7 cellular contexts compared by ENCODE assay signal in genomic region chr3:184540777-184541681, GRCh38.
DNase-seq lines count a peak whose midpoint lies in the region; ATAC-seq and TF ChIP-seq lines count a peak whose summit lies in the region.

No MANE protein-coding gene starts in this region.

- DNase-seq in GM13977 (ENCODE audit: low spot score) (peak; percentile 63), NCI-H2107 treated with DMSO at 0.1 percent for 48 hours (lab: John Stamatoyannopoulos, UW; ENCODE audit: unreplicated experiment) (peak; percentile 87), cerebellar cortex (ENCODE audit: low spot score) (peak; percentile 83), memory B cell (ENCODE audit: low spot score in 2 of 2) (peak; percentile 66 to 74)
- peak; percentile 73 for DNase-seq in activated CD4-positive, CD25-positive, alpha-beta regulatory T cell treated with anti-CD3 and anti-CD28 coated beads, Interleukin-2, amount 50 U/mL, for 72 hours
- peak; percentile 37 to 66 for DNase-seq in stimulated activated CD8-positive, alpha-beta memory T cell treated with anti-CD3 and anti-CD28 coated beads, Interleukin-7, amount 100 ng/mL, for 1 hour (ENCODE audit: low read depth in 2 of 2)

- H3K27ac Mint-ChIP-seq in memory B cell: no peak overlapping the region

- no peaks in the 10 kb centered on the region for H3K36me3 Mint-ChIP-seq in memory B cell

- ATAC-seq in memory B cell (ENCODE audit: low read depth) (peak; percentile 76), GM19035 (IDR thresholded peaks at IDR 0.05; ENCODE audit: unreplicated experiment) (no peak)

- no peaks in the 10 kb centered on the region for H3K9me3 Mint-ChIP-seq in memory B cell

- H3K4me1 Mint-ChIP-seq in memory B cell: peaks cover 13% of the 10 kb centered on the region

- TF ChIP-seq CTCF in GM13977 (IDR thresholded peaks at IDR 0.05; ENCODE audit: extremely low read depth, insufficient read depth, missing control alignments): peak; percentile 87

- in situ Hi-C loops in GM13977 (cut with MboI; ENCODE audit: low pct_unique_long_range_greater_than_20kb, low sequenced_read_pairs, unreplicated experiment): no loop called here

- H3K27me3 Mint-ChIP-seq in memory B cell: peaks cover 29% of the 10 kb centered on the region

- no peak overlapping the region for H3K4me3 Mint-ChIP-seq in memory B cell
